Comparison of ENCODE assay signal across 8 cellular contexts in the genomic region with DNA sequence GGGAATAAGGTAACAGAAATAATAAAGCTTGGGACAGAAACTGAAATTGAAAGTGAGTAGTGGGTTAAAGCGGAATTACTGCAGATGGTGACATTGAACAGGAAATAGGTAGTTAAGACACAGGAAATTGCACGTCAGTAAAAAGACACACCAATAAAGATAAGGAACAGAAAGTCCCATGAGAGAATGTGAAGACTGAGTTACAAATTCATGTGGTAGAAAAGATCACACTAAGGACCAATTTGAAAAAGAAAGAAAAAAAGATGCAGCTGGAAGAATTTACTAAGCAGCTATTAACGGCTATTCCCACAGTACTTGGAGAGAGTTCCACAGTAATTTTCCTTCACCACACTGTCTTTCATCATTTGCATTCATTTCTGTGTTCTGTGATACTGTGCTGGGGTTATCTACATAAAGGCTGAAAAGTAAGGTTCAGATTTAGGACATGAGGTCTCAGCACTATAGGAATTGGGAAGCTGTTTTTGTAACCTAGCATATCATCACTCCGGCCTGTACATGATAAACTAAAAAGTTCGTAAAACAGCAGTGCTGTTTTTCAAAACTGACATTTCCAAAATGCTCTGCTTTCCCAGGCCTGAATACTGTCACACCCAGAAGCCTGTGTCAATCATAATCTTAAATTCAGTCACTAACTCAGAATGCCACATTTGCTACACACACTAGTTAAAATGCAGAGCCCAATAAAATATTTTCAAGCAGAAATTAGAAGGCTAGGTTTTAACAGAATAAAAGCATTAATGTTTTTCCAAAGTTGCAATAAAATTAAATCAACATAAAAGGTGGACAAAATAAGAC. TPM values are rescaled to one million over a fixed set of nuclear protein-coding genes. Genes with fewer than 3 reads are reported as not detected.
DNase-seq lines count a peak whose midpoint lies in the region; ATAC-seq and TF ChIP-seq lines count a peak whose summit lies in the region.

No MANE protein-coding gene starts in this region.

- H3K27ac Mint-ChIP-seq in activated naive CD4-positive, alpha-beta T cell treated with anti-CD3 and anti-CD28 coated beads, Interleukin-2, amount 50 U/mL, for 72 hours = peak overlapping the region; percentile 91 to 96
- H3K27ac Mint-ChIP-seq in glutamatergic neuron (ENCODE audit: unreplicated experiment) = no peak overlapping the region

- H3K4me1 ChIP-seq in lower lobe of right lung = peaks cover 5% of the 10 kb centered on the region
- H3K4me1 ChIP-seq in tibial artery = no peaks in the 10 kb centered on the region

- peak; percentile 89 for ATAC-seq in GM21360 (IDR thresholded peaks at IDR 0.05; ENCODE audit: unreplicated experiment)
- peak; percentile 91 for ATAC-seq in HG03521 (IDR thresholded peaks at IDR 0.05; ENCODE audit: unreplicated experiment)
- peak; percentile 94 to 99 for ATAC-seq in activated naive CD4-positive, alpha-beta T cell treated with anti-CD3 and anti-CD28 coated beads, Interleukin-2, amount 50 U/mL, for 72 hours
- peak; percentile 82 to 86 for ATAC-seq in lower lobe of right lung

- TF ChIP-seq CTCF in lower lobe of right lung (IDR thresholded peaks at IDR 0.05) (no peak), tibial artery (IDR thresholded peaks at IDR 0.05) (no peak), glutamatergic neuron (IDR thresholded peaks at IDR 0.05; ENCODE audit: partially characterized antibody, unreplicated experiment) (no peak)

- DNase-seq in Daoy (ENCODE audit: low read depth) (peak; percentile 65), lower lobe of right lung (no peak), tibial artery (no peak), DMS53 treated with DMSO at 0.1 percent for 48 hours (lab: John Stamatoyannopoulos, UW; ENCODE audit: unreplicated experiment) (no peak), glutamatergic neuron (no peak)
- DNase-seq in activated naive CD4-positive, alpha-beta T cell treated with anti-CD3 and anti-CD28 coated beads, Interleukin-2, amount 50 U/mL, for 72 hours (ENCODE audit: low spot score in 2 of 2) = no peak

- peaks cover 16 to 28% of the 10 kb centered on the region in 2 donors for H3K36me3 Mint-ChIP-seq in activated naive CD4-positive, alpha-beta T cell treated with anti-CD3 and anti-CD28 coated beads, Interleukin-2, amount 50 U/mL, for 72 hours
- H3K36me3 Mint-ChIP-seq in glutamatergic neuron (ENCODE audit: unreplicated experiment) = no peaks in the 10 kb centered on the region

- H3K9me3 ChIP-seq in lower lobe of right lung = no peaks in the 10 kb centered on the region
- H3K9me3 ChIP-seq in tibial artery = no peaks in the 10 kb centered on the region

- intact Hi-C loops in lower lobe of right lung (cut with DNase I) (no loop called here), tibial artery (cut with DNase I; ENCODE audit: low total_unique reads) (no loop called here)

- no peak overlapping the region for H3K4me3 Mint-ChIP-seq in glutamatergic neuron (ENCODE audit: unreplicated experiment)

- H3K4me3 ChIP-seq in lower lobe of right lung (peak overlapping the region; percentile 33), tibial artery (no peak overlapping the region)

- H3K27me3 ChIP-seq in lower lobe of right lung (ENCODE audit: low read depth) (no peaks in the 10 kb centered on the region), tibial artery (no peaks in the 10 kb centered on the region)

- H3K4me1 Mint-ChIP-seq in glutamatergic neuron (ENCODE audit: low read depth, unreplicated experiment) = peaks cover 3% of the 10 kb centered on the region

- peaks cover 9% of the 10 kb centered on the region for H3K36me3 ChIP-seq in lower lobe of right lung
- peaks cover 0 to 3% (median 0%) of the 10 kb centered on the region in 3 donors for H3K36me3 ChIP-seq in tibial artery

- no peaks in the 10 kb centered on the region for H3K27me3 Mint-ChIP-seq in glutamatergic neuron (ENCODE audit: unreplicated experiment)

- H3K9me3 Mint-ChIP-seq in activated naive CD4-positive, alpha-beta T cell treated with anti-CD3 and anti-CD28 coated beads, Interleukin-2, amount 50 U/mL, for 72 hours = peaks cover 0 to 6% of the 10 kb centered on the region in 2 donors
- H3K9me3 Mint-ChIP-seq in glutamatergic neuron (ENCODE audit: unreplicated experiment) = no peaks in the 10 kb centered on the region

- H3K27ac ChIP-seq in lower lobe of right lung (peak overlapping the region; percentile 70), tibial artery (no peak overlapping the region)

RNA-seq across cellular contexts. Expression of a gene that starts 42.9 kb away (rescaled TPM):
- 28.3 and 41.3 TPM in 2 replicates for total RNA-seq in Daoy (2014; rRNA removed; shearing (Covaris generic))
- total RNA-seq in activated naive CD4-positive, alpha-beta T cell treated with anti-CD3 and anti-CD28 coated beads, Interleukin-2, amount 50 U/mL, for 72 hours = 10 to 100 TPM; 18.1 to 20.4 TPM
- 15.4 TPM for total RNA-seq in lower lobe of right lung
- total RNA-seq in glutamatergic neuron (ENCODE audit: unreplicated experiment) = 16.1 TPM
